In the genomic region with DNA sequence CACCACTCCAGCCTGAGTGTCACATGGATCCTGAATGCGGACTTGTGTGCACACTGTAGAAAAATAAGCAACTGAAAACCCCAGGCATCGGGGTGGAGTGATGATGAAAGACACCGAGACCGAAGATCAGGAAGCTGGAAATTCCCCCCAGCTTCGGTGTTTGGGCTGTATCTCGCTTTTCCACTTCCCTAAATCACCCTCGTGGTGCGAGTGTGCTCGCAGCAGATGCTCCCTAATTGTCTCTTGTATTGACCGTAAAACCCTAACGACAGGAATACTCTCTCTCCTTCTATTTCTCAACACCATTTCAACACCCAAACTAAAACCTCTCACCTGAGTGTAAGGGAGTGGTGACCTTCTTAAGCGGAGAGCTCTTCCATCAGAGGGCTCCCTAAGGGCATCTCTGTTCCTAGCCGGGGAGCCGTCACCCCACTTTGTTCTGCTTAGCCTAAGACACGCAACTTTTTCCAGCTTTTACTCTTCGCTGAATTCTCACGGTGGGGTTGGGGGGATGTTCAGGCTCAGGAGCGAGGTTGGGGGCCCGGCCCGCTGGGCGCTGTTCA, we compare ENCODE assay signal across 8 cellular contexts. TPM values are rescaled to one million over a fixed set of nuclear protein-coding genes. Genes with fewer than 3 reads are reported as not detected.
DNase-seq lines count a peak whose midpoint lies in the region; TF ChIP-seq lines count a peak whose summit lies in the region.

No MANE protein-coding gene starts in this region.

- H3K9me3 ChIP-seq in HUES64 (ENCODE audit: insufficient read depth, low read depth, low read length) = no peaks in the 10 kb centered on the region

- DNase-seq in NCI-H1417 (lab: John Stamatoyannopoulos, UW) (peak in 2 of 3 experiments; percentile 23 to 32), NCI-H1417 treated with DMSO at 0.1 percent for 48 hours (lab: John Stamatoyannopoulos, UW) (no peak), fibroblast of the aortic adventitia (ENCODE audit: low read depth) (no peak), osteocyte (ENCODE audit: extremely low spot score, unreplicated experiment) (no peak), HK-2 (ENCODE audit: unreplicated experiment) (no peak), COR-L47 (lab: John Stamatoyannopoulos, UW) (no peak)
- DNase-seq in activated CD4-positive, alpha-beta T cell treated with anti-CD3 and anti-CD28 coated beads, Interleukin-2, amount 50 U/mL, for 48 hours = peak; percentile 2 to 27

- peaks cover 31% of the 10 kb centered on the region for H3K4me1 ChIP-seq in HUES64 (ENCODE audit: insufficient read depth, low read length)

- H3K4me3 ChIP-seq in HUES64 (ENCODE audit: low read length) (peak overlapping the region; percentile 73), fibroblast of the aortic adventitia (ENCODE audit: low read depth, low read length) (peak overlapping the region; percentile 66)

- H3K4me1 Mint-ChIP-seq in osteocyte (ENCODE audit: unreplicated experiment) = peaks cover 15% of the 10 kb centered on the region

- H3K9ac ChIP-seq in HUES64 (ENCODE audit: low read depth, low read length) = peak overlapping the region; percentile 43; the same call in 1 of the 2 replicates

- no peaks in the 10 kb centered on the region for H3K36me3 Mint-ChIP-seq in osteocyte (ENCODE audit: unreplicated experiment)

- H3K9me3 Mint-ChIP-seq in osteocyte (ENCODE audit: unreplicated experiment) = no peaks in the 10 kb centered on the region

- TF ChIP-seq CTCF in fibroblast of the aortic adventitia (IDR thresholded peaks at IDR 0.05; ENCODE audit: insufficient read depth, low read length) (no peak), osteocyte (IDR thresholded peaks at IDR 0.05) (no peak)

- H3K27me3 Mint-ChIP-seq in osteocyte (ENCODE audit: unreplicated experiment) = peaks cover 65% of the 10 kb centered on the region

- peaks cover 17% of the 10 kb centered on the region for H3K27me3 ChIP-seq in HUES64 (ENCODE audit: insufficient read depth, low read length)

- peak overlapping the region; percentile 18 for H3K27ac Mint-ChIP-seq in osteocyte (ENCODE audit: unreplicated experiment)

- H3K27ac ChIP-seq in HUES64 (ENCODE audit: low read depth, low read length) = no peak overlapping the region

- 11% methylated on average over 21 of the region's 21 CpGs for WGBS in HUES64

- no peaks in the 10 kb centered on the region for H3K36me3 ChIP-seq in HUES64 (ENCODE audit: insufficient read depth, low read length)

- peak overlapping the region; percentile 77 for H3K4me3 Mint-ChIP-seq in osteocyte (ENCODE audit: unreplicated experiment)

RNA-seq across cellular contexts. Expression of gene GRK3, which starts 0.6 kb away (rescaled TPM):
- 11.2 TPM for polyA plus RNA-seq in HUES64 (2013, experiment 1 of 2)
- 11.3 TPM for polyA plus RNA-seq in HUES64 (2013, experiment 2 of 2)
- 1.3 and 1.6 TPM in 2 replicates for total RNA-seq in fibroblast of the aortic adventitia (ENCODE audit: low replicate concordance)
- total RNA-seq in osteocyte = 1.1 and 1.6 TPM in 2 replicates

Comparison
In these comparisons a context has a peak if more than half of its experiments do, and no peak if none do; other contexts are left out.
1. DNase-seq: peak in NCI-H1417 (2 of 3) and activated CD4-positive, alpha-beta T cell treated with anti-CD3 and anti-CD28 coated beads, Interleukin-2, amount 50 U/mL, for 48 hours (2 of 2); none in NCI-H1417 treated with DMSO at 0.1 percent for 48 hours (single experiment), fibroblast of the aortic adventitia (single experiment), osteocyte (single experiment), HK-2 (single experiment) and COR-L47 (single experiment).